Comparison of ENCODE assay signal across 1 cellular context in genomic region chr7:151175793-151176311, GRCh38.
TF ChIP-seq lines count a peak whose summit lies in the region.

No MANE protein-coding gene starts in this region.

TF ChIP-seq in HepG2, 621 proteins besides CTCF, POLR2A, EP300 and RAD21:
- TF ChIP-seq, protein P1, sequence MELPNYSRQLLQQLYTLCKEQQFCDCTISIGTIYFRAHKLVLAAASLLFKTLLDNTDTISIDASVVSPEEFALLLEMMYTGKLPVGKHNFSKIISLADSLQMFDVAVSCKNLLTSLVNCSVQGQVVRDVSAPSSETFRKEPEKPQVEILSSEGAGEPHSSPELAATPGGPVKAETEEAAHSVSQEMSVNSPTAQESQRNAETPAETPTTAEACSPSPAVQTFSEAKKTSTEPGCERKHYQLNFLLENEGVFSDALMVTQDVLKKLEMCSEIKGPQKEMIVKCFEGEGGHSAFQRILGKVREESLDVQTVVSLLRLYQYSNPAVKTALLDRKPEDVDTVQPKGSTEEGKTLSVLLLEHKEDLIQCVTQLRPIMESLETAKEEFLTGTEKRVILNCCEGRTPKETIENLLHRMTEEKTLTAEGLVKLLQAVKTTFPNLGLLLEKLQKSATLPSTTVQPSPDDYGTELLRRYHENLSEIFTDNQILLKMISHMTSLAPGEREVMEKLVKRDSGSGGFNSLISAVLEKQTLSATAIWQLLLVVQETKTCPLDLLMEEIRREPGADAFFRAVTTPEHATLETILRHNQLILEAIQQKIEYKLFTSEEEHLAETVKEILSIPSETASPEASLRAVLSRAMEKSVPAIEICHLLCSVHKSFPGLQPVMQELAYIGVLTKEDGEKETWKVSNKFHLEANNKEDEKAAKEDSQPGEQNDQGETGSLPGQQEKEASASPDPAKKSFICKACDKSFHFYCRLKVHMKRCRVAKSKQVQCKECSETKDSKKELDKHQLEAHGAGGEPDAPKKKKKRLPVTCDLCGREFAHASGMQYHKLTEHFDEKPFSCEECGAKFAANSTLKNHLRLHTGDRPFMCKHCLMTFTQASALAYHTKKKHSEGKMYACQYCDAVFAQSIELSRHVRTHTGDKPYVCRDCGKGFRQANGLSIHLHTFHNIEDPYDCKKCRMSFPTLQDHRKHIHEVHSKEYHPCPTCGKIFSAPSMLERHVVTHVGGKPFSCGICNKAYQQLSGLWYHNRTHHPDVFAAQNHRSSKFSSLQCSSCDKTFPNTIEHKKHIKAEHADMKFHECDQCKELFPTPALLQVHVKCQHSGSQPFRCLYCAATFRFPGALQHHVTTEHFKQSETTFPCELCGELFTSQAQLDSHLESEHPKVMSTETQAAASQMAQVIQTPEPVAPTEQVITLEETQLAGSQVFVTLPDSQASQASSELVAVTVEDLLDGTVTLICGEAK (IDR thresholded peaks at IDR 0.05), result no peak
- TF ChIP-seq, protein P1 (CRISPR knock-in tag; IDR thresholded peaks at IDR 0.05), result no peak
- no peak for TF ChIP-seq REXO4 (CRISPR knock-in tag; IDR thresholded peaks at IDR 0.05; ENCODE audit: borderline replicate concordance)
- TF ChIP-seq MAFF (IDR thresholded peaks at IDR 0.05; ENCODE audit: low read depth, low read length), result no peak
- TF ChIP-seq THAP7 (CRISPR knock-in tag; IDR thresholded peaks at IDR 0.05), result no peak
- TF ChIP-seq PAF1 (CRISPR knock-in tag; IDR thresholded peaks at IDR 0.05), result no peak
- no peak for TF ChIP-seq THYN1 (CRISPR knock-in tag; IDR thresholded peaks at IDR 0.05; ENCODE audit: borderline replicate concordance, low read depth)
- TF ChIP-seq, protein P2, sequence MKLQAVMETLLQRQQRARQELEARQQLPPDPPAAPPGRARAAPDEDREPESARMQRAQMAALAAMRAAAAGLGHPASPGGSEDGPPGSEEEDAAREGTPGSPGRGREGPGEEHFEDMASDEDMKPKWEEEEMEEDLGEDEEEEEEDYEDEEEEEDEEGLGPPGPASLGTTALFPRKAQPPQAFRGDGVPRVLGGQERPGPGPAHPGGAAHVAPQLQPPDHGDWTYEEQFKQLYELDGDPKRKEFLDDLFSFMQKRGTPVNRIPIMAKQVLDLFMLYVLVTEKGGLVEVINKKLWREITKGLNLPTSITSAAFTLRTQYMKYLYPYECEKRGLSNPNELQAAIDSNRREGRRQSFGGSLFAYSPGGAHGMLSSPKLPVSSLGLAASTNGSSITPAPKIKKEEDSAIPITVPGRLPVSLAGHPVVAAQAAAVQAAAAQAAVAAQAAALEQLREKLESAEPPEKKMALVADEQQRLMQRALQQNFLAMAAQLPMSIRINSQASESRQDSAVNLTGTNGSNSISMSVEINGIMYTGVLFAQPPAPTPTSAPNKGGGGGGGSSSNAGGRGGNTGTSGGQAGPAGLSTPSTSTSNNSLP (IDR thresholded peaks at IDR 0.05; ENCODE audit: low read depth, low read length), result no peak
- no peak for TF ChIP-seq ZNF816 (CRISPR knock-in tag; IDR thresholded peaks at IDR 0.05; ENCODE audit: borderline replicate concordance)
- TF ChIP-seq, protein P3, sequence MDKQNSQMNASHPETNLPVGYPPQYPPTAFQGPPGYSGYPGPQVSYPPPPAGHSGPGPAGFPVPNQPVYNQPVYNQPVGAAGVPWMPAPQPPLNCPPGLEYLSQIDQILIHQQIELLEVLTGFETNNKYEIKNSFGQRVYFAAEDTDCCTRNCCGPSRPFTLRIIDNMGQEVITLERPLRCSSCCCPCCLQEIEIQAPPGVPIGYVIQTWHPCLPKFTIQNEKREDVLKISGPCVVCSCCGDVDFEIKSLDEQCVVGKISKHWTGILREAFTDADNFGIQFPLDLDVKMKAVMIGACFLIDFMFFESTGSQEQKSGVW (CRISPR knock-in tag; IDR thresholded peaks at IDR 0.05; ENCODE audit: borderline replicate concordance), result no peak
- no peak for TF ChIP-seq ZNF672 (CRISPR knock-in tag; IDR thresholded peaks at IDR 0.05)
- TF ChIP-seq CENPBD1 (CRISPR knock-in tag; IDR thresholded peaks at IDR 0.05; ENCODE audit: borderline replicate concordance, low read depth), result no peak
- TF ChIP-seq ZKSCAN5 (CRISPR knock-in tag; IDR thresholded peaks at IDR 0.05), result no peak
- TF ChIP-seq TERF1 (CRISPR knock-in tag; IDR thresholded peaks at IDR 0.05), result no peak
- no peak for TF ChIP-seq SP4 (CRISPR knock-in tag; IDR thresholded peaks at IDR 0.05)
- TF ChIP-seq PTBP1 (IDR thresholded peaks at IDR 0.05; ENCODE audit: low read depth, low read length, poor library complexity, severe bottlenecking), result no peak
- no peak for TF ChIP-seq MAFG (CRISPR knock-in tag; IDR thresholded peaks at IDR 0.05)
